ENCODE assay signal across 18 cellular contexts in genomic region chr4:114547340-114548134, GRCh38.
DNase-seq lines count a peak whose midpoint lies in the region; ATAC-seq lines count a peak whose summit lies in the region.
"Had no signal": no experiment of that assay in that cellular context is flagged by ENCODE, and none has a peak within 500 bp of the region (broad histone marks: within the 10 kb centered on the region; RNA-seq: fewer than 3 reads in every experiment).

No MANE protein-coding gene starts in this region.

- no peak for DNase-seq in putamen (ENCODE audit: low spot score)
- no peak for DNase-seq in COR-L47 (lab: John Stamatoyannopoulos, UW)
- no peak for DNase-seq in NCI-H446 (lab: John Stamatoyannopoulos, UW)
- DNase-seq: Calu3; DMS53; H7; MV-4-11; NCI-H1417 treated with DMSO at 0.1 percent for 48 hours; NCI-H1930; NCI-H446 treated with DMSO at 0.1 percent for 48 hours; NK-92 treated with Interleukin-12 subunit alpha and Interleukin-12 subunit beta, amount 100 ng/mL, for 24 hours; RPMI8226; T-helper 17 cell had no signal

- ATAC-seq in GM18858 (IDR thresholded peaks at IDR 0.05; ENCODE audit: unreplicated experiment) (peak; percentile 49), HG02884 (IDR thresholded peaks at IDR 0.05; ENCODE audit: unreplicated experiment) (peak; percentile 72), HG03565 (IDR thresholded peaks at IDR 0.05; ENCODE audit: unreplicated experiment) (peak; percentile 98), HG03571 (IDR thresholded peaks at IDR 0.05; ENCODE audit: unreplicated experiment) (no peak)
- ATAC-seq: K562, T-helper 17 cell had no signal
